ENCODE assay signal across 12 cellular contexts in genomic region chr3:67678665-67679064, GRCh38. TPM values are rescaled to one million over a fixed set of nuclear protein-coding genes. Genes with fewer than 3 reads are reported as not detected.
DNase-seq lines count a peak whose midpoint lies in the region; ATAC-seq and TF ChIP-seq lines count a peak whose summit lies in the region.
"Had no signal": no experiment of that assay in that cellular context is flagged by ENCODE, and none has a peak within 500 bp of the region (broad histone marks: within the 10 kb centered on the region; RNA-seq: fewer than 3 reads in every experiment).

No MANE protein-coding gene starts in this region.

- ATAC-seq in GM18520 (IDR thresholded peaks at IDR 0.05; ENCODE audit: unreplicated experiment): peak; percentile 77
- peak; percentile 90 for ATAC-seq in HG02759 (IDR thresholded peaks at IDR 0.05; ENCODE audit: unreplicated experiment)

- no peak overlapping the region for H3K27ac ChIP-seq in CD4-positive, alpha-beta memory T cell (ENCODE audit: low read depth, low read length)
- H3K27ac ChIP-seq in OCI-LY7 (ENCODE audit: low read depth, low read length, poor library complexity, severe bottlenecking): peak overlapping the region; percentile 95
- no peak overlapping the region for H3K27ac ChIP-seq in ascending aorta
- H3K27ac ChIP-seq: upper lobe of left lung had no signal

- peak overlapping the region; percentile 77; the same call in 1 of the 2 replicates for H2AFZ ChIP-seq in OCI-LY7 (ENCODE audit: low read length)

- H3K4me1 ChIP-seq in CD4-positive, alpha-beta memory T cell (ENCODE audit: insufficient read depth, low read length): peaks cover 28% of the 10 kb centered on the region
- H3K4me1 ChIP-seq in OCI-LY7 (ENCODE audit: insufficient read depth, low read length, poor library complexity, severe bottlenecking): peaks cover 54% of the 10 kb centered on the region
- H3K4me1 ChIP-seq in ascending aorta: no peaks in the 10 kb centered on the region
- H3K4me1 ChIP-seq: upper lobe of left lung had no signal

- H3K36me3 ChIP-seq in CD4-positive, alpha-beta memory T cell (ENCODE audit: insufficient read depth, low read length): no peaks in the 10 kb centered on the region
- H3K36me3 ChIP-seq in OCI-LY7 (ENCODE audit: insufficient read depth, low read length): peaks cover 17% of the 10 kb centered on the region; the same call in 1 of the 2 replicates
- no peaks in the 10 kb centered on the region for H3K36me3 ChIP-seq in ascending aorta
- H3K36me3 ChIP-seq: upper lobe of left lung had no signal

- peak in 3 of 5 donors; percentile 24 to 27 (median 25) for DNase-seq in CD4-positive, alpha-beta memory T cell
- DNase-seq in OCI-LY7 (ENCODE audit: low spot score) (peak; percentile 88), midbrain (lab: John Stamatoyannopoulos, UW) (no peak), ACHN (no peak), AML-193 (lab: John Stamatoyannopoulos, UW) (no peak), ascending aorta (ENCODE audit: low spot score in 2 of 2) (no peak)
- DNase-seq: endodermal cell, NCI-H526 treated with DMSO at 0.1 percent for 48 hours, upper lobe of left lung had no signal

- no peaks in the 10 kb centered on the region for H3K9me2 ChIP-seq in OCI-LY7 (ENCODE audit: insufficient read depth, low read length)

- no peaks in the 10 kb centered on the region for H3K79me2 ChIP-seq in OCI-LY7 (ENCODE audit: insufficient read depth, low read depth, low read length)

- no peaks in the 10 kb centered on the region for H4K20me1 ChIP-seq in OCI-LY7 (ENCODE audit: insufficient read depth, low read length)

- H3K27me3 Mint-ChIP-seq in CD4-positive, alpha-beta memory T cell: no peaks in the 10 kb centered on the region

- H3K36me3 Mint-ChIP-seq in CD4-positive, alpha-beta memory T cell: peaks cover 0 to 4% of the 10 kb centered on the region in 2 donors

- H3K27ac Mint-ChIP-seq in CD4-positive, alpha-beta memory T cell: peak overlapping the region; percentile 9 to 89 (median 29)
- H3K27ac Mint-ChIP-seq: endodermal cell, nephron had no signal

- H3K4me3 Mint-ChIP-seq in CD4-positive, alpha-beta memory T cell: peak overlapping the region in 6 of 8 donors; percentile 1 to 52 (median 19)
- H3K4me3 Mint-ChIP-seq: endodermal cell, nephron had no signal

- H3K4me2 ChIP-seq in OCI-LY7 (ENCODE audit: low read length): peak overlapping the region; percentile 67

- intact Hi-C loops in CD4-positive, alpha-beta memory T cell (cut with micrococcal nuclease): no loop called here
- intact Hi-C loops in OCI-LY7 (cut with micrococcal nuclease; ENCODE audit: unreplicated experiment) (loop anchor here (1.0 kb wide), 1 partner anchor 24 kb away; the partner anchor contains the start of gene SUCLG2), ascending aorta (cut with DNase I) (no loop called here)

- CTCF ChIA-PET in CD4-positive, alpha-beta memory T cell (lab: Charles Lee; ENCODE audit: partially characterized antibody): no interaction called here
- CTCF ChIA-PET in OCI-LY7 (lab: Charles Lee; ENCODE audit: unreplicated experiment): interaction anchor here (1.4 kb wide), 1 partner anchor 24 kb away, joined by 4 read pairs; no protein-coding TSS in a partner anchor

- peaks cover 27 to 43% (median 35%) of the 10 kb centered on the region in 4 donors for H3K4me1 Mint-ChIP-seq in CD4-positive, alpha-beta memory T cell
- H3K4me1 Mint-ChIP-seq: nephron had no signal

- peaks cover 0 to 8% (median 2%) of the 10 kb centered on the region in 8 donors for H3K9me3 Mint-ChIP-seq in CD4-positive, alpha-beta memory T cell
- H3K9me3 Mint-ChIP-seq: nephron had no signal

- no peak for TF ChIP-seq CTCF in OCI-LY7 (conservative IDR thresholded peaks at IDR 0.05; ENCODE audit: low read length)
- TF ChIP-seq CTCF in ascending aorta (IDR thresholded peaks at IDR 0.05): no peak

- no TSS peak for BruUV-seq in OCI-LY7 (replicated peaks; lab: Mats Ljungman, UMichigan)

- no peaks in the 10 kb centered on the region for H3K27me3 ChIP-seq in CD4-positive, alpha-beta memory T cell (ENCODE audit: insufficient read depth, low read length)
- H3K27me3 ChIP-seq in ascending aorta: no peaks in the 10 kb centered on the region
- H3K27me3 ChIP-seq: upper lobe of left lung had no signal

- no peaks in the 10 kb centered on the region for H3K9me3 ChIP-seq in CD4-positive, alpha-beta memory T cell (ENCODE audit: control insufficient read depth in 1 of 2, low read length in 2 of 2)
- peaks cover 8% of the 10 kb centered on the region; the same call in 1 of the 2 replicates for H3K9me3 ChIP-seq in OCI-LY7 (ENCODE audit: low read length)
- no peaks in the 10 kb centered on the region for H3K9me3 ChIP-seq in ascending aorta
- H3K9me3 ChIP-seq: upper lobe of left lung had no signal

- in situ Hi-C loops in ACHN (cut with HindIII; ENCODE audit: low pct_ligation_motif_present, low pct_unique_long_range_greater_than_20kb, low sequenced_read_pairs): no loop called here

- POLR2A ChIA-PET in CD4-positive, alpha-beta memory T cell (lab: Charles Lee; ENCODE audit: partially characterized antibody): no interaction called here
- POLR2A ChIA-PET in OCI-LY7 (lab: Charles Lee): interaction anchor here (0.7 to 2.9 kb wide), 9 partner anchors 8 to 173 kb away, joined by 3 to 14 read pairs (median 4); partner anchors contain the start of gene SUCLG2

- H3K4me3 ChIP-seq in CD4-positive, alpha-beta memory T cell (ENCODE audit: low read length in 2 of 2): no peak overlapping the region
- peak overlapping the region; percentile 41 for H3K4me3 ChIP-seq in OCI-LY7 (ENCODE audit: low read depth, low read length, poor library complexity, severe bottlenecking)
- H3K4me3 ChIP-seq in ascending aorta: no peak overlapping the region
- H3K4me3 ChIP-seq: upper lobe of left lung had no signal

RNA-seq across cellular contexts. Expression of gene SUCLG2, which starts 24.3 kb away (rescaled TPM):
- total RNA-seq in CD4-positive, alpha-beta memory T cell: 10 to 100 TPM; 46.1 to 48.0 TPM
- 100 to 1,000 TPM in 1 of 2 donors, 10 to 100 TPM in 1; 65.5 to 114 TPM for polyA plus RNA-seq in CD4-positive, alpha-beta memory T cell
- 28.3 and 29.4 TPM in 2 replicates for total RNA-seq in OCI-LY7 (2014; rRNA removed; shearing (Covaris generic))
- total RNA-seq in OCI-LY7 (2022) (44.7 and 48.9 TPM in 2 replicates), ascending aorta (33.6 TPM)

Comparison
In these comparisons a context has a peak if more than half of its experiments do, and no peak if none do; other contexts are left out.
1. DNase-seq: peak in CD4-positive, alpha-beta memory T cell (3 of 5) and OCI-LY7 (single experiment); none in midbrain (single experiment), ACHN (single experiment), AML-193 (0 of 2) and ascending aorta (0 of 2).